In the genomic region with DNA sequence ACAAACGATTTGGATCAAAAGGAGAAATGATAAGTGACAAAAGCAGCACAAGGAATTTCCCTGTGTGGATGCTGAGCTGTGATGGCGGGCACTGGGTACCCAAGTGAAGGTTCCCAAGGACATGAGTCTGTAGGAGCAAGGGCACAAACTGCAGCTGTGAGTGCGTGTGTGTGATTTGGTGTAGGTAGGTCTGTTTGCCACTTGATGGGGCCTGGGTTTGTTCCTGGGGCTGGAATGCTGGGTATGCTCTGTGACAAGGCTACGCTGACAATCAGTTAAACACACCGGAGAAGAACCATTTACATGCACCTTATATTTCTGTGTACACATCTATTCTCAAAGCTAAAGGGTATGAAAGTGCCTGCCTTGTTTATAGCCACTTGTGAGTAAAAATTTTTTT, we compare ENCODE assay signal across 25 cellular contexts. TPM values are rescaled to one million over a fixed set of nuclear protein-coding genes. Genes with fewer than 3 reads are reported as not detected.
"Had no signal": no experiment of that assay in that cellular context is flagged by ENCODE, and none has a peak within 500 bp of the region (broad histone marks: within the 10 kb centered on the region; RNA-seq: fewer than 3 reads in every experiment).

No MANE protein-coding gene starts in this region.

- DNase-seq: activated CD4-positive, alpha-beta T cell treated with anti-CD3 and anti-CD28 coated beads for 48 hours; activated CD4-positive, alpha-beta T cell treated with anti-CD3 and anti-CD28 coated beads, Interleukin-2, amount 50 U/mL, for 48 hours; activated CD8-positive, alpha-beta memory T cell treated with anti-CD3 and anti-CD28 coated beads for 24 hours; activated effector memory CD4-positive, alpha-beta T cell treated with Interleukin-2 at 50 U/mL for 16 hours; activated naive CD4-positive, alpha-beta T cell treated with Interleukin-2 at 50 U/mL for 16 hours; anterior cingulate cortex; erythroblast; gastrocnemius medialis; glutamatergic neuron; kidney; left colon; midbrain; naive thymus-derived CD8-positive, alpha-beta T cell; occipital lobe; right cardiac atrium; spleen; stimulated activated CD4-positive, alpha-beta T cell treated with anti-CD3 and anti-CD28 coated beads, Interleukin-2, amount 100 ng/mL, for 48 hours; stimulated activated naive CD8-positive, alpha-beta T cell treated with anti-CD3 and anti-CD28 coated beads, Interleukin-15, Interleukin-2, amounts not matched to agents 100 U/mL and 50 U/mL, for 24 hours; T-helper 9 cell; testis; trophoblast cell; uterus; WERI-Rb-1 had no signal

- H3K27me3 ChIP-seq: gastrocnemius medialis, testis, uterus had no signal

- H3K36me3 ChIP-seq: gastrocnemius medialis, spleen, uterus, WERI-Rb-1 had no signal

- H3K9me3 ChIP-seq: gastrocnemius medialis, spleen, testis, uterus had no signal

- H3K4me3 ChIP-seq: gastrocnemius medialis, spleen, testis, uterus had no signal

- H3K4me1 ChIP-seq: gastrocnemius medialis, spleen, testis, uterus had no signal

- ATAC-seq: activated CD4-positive, CD25-positive, alpha-beta regulatory T cell treated with anti-CD3 and anti-CD28 coated beads, Interleukin-2, amount 50 U/mL, for 24 hours; gastrocnemius medialis; left colon; naive thymus-derived CD8-positive, alpha-beta T cell; stimulated activated naive CD8-positive, alpha-beta T cell treated with anti-CD3 and anti-CD28 coated beads, Interleukin-15, Interleukin-2, amounts not matched to agents 100 U/mL and 50 U/mL, for 24 hours had no signal

- H3K27ac ChIP-seq: gastrocnemius medialis, spleen, testis, uterus, WERI-Rb-1 had no signal

RNA-seq across cellular contexts. Expression of a gene that starts 36.1 kb away (rescaled TPM):
- total RNA-seq: bronchial epithelial cell had no signal
